27 cellular contexts compared by ENCODE assay signal in the genomic region with DNA sequence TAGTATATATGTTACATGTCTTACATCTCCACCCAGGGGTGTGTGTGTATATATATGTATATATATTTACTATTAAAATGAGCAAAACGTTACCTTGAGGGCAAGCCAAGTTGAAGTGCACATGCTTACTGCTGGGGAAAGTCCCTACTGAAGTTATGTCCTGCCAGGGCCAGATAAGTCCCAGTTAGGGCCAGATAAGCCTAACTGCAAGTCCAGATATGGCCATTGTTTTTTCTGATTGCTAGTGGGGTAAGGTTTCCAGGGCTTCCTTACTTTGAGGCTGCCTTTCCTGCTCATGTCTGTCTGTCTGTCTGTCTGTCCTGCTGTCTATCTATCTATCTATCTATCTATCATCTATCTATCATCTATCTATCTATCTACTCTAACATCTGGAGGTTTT.
"Had no signal": no experiment of that assay in that cellular context is flagged by ENCODE, and none has a peak within 500 bp of the region (broad histone marks: within the 10 kb centered on the region; RNA-seq: fewer than 3 reads in every experiment).

No MANE protein-coding gene starts in this region.

- H3K27me3 ChIP-seq: body of pancreas, gastrocnemius medialis, right atrium auricular region had no signal

- H3K4me3 ChIP-seq: body of pancreas, esophagus muscularis mucosa, gastrocnemius medialis, lung, right atrium auricular region, spleen, thoracic aorta had no signal

- H3K36me3 Mint-ChIP-seq: activated naive CD4-positive, alpha-beta T cell treated with anti-CD3 and anti-CD28 coated beads, Interleukin-2, amount 50 U/mL, for 24 hours; mesothelial cell of epicardium; natural killer cell; type B pancreatic cell had no signal

- H3K27ac ChIP-seq: body of pancreas, esophagus muscularis mucosa, gastrocnemius medialis, right atrium auricular region, spleen, thoracic aorta, VCaP had no signal

- H3K27ac Mint-ChIP-seq: activated CD8-positive, alpha-beta T cell treated with anti-CD3 and anti-CD28 coated beads, Interleukin-2, amount 10 ng/mL, durations not matched to agents 7 days and 5 days; activated naive CD4-positive, alpha-beta T cell treated with anti-CD3 and anti-CD28 coated beads, Interleukin-2, amount 50 U/mL, for 24 hours; activated T-helper 1 cell treated with anti-CD3 and anti-CD28 coated beads, Interleukin-12 subunit alpha, Interleukin-12 subunit beta, Interleukin-2, Interleukin-4 antibody, amounts not matched to agents 30 ng/mL and 10 ng/mL and 1 ng/mL, durations not matched to agents 14 hours and 24 hours and 36 hours; mesothelial cell of epicardium; natural killer cell; progenitor cell of endocrine pancreas; type B pancreatic cell had no signal

- H3K36me3 ChIP-seq: esophagus muscularis mucosa, gastrocnemius medialis, right atrium auricular region, spleen, thoracic aorta had no signal

- H3K9me3 ChIP-seq: body of pancreas, esophagus muscularis mucosa, gastrocnemius medialis, right atrium auricular region, spleen, thoracic aorta had no signal

- H3K27me3 Mint-ChIP-seq: activated naive CD4-positive, alpha-beta T cell treated with anti-CD3 and anti-CD28 coated beads, Interleukin-2, amount 50 U/mL, for 24 hours; progenitor cell of endocrine pancreas; type B pancreatic cell had no signal

- H3K4me1 Mint-ChIP-seq: activated naive CD4-positive, alpha-beta T cell treated with anti-CD3 and anti-CD28 coated beads, Interleukin-2, amount 50 U/mL, for 24 hours; natural killer cell had no signal

- DNase-seq: activated CD4-positive, alpha-beta T cell treated with anti-CD3 and anti-CD28 coated beads, Interleukin-2, amount 50 U/mL, for 1 hour; activated CD4-positive, CD25-positive, alpha-beta regulatory T cell treated with anti-CD3 and anti-CD28 coated beads, Interleukin-2, amount 50 U/mL, for 72 hours; activated CD8-positive, alpha-beta T cell treated with anti-CD3 and anti-CD28 coated beads, Interleukin-2, amount 10 ng/mL, durations not matched to agents 7 days and 5 days; activated gamma-delta T cell treated with Interleukin-2 at 50 U/mL for 16 hours; anterior cingulate cortex; body of pancreas; effector memory CD4-positive, alpha-beta T cell; gastrocnemius medialis; hypothalamus; natural killer cell; spleen; stimulated activated CD4-positive, alpha-beta T cell treated with anti-CD3 and anti-CD28 coated beads, Interleukin-4, amount 100 ng/mL, for 1 hour; stimulated activated naive CD4-positive, alpha-beta T cell; T-helper 1 cell; T-helper 9 cell had no signal

- H3K9me3 Mint-ChIP-seq: activated naive CD4-positive, alpha-beta T cell treated with anti-CD3 and anti-CD28 coated beads, Interleukin-2, amount 50 U/mL, for 24 hours; activated T-helper 1 cell treated with anti-CD3 and anti-CD28 coated beads, Interleukin-12 subunit alpha, Interleukin-12 subunit beta, Interleukin-2, Interleukin-4 antibody, amounts not matched to agents 30 ng/mL and 10 ng/mL and 1 ng/mL, durations not matched to agents 14 hours and 24 hours and 36 hours; natural killer cell; type B pancreatic cell had no signal

- H3K4me1 ChIP-seq: body of pancreas, esophagus muscularis mucosa, gastrocnemius medialis, right atrium auricular region had no signal

- ATAC-seq: activated CD8-positive, alpha-beta T cell treated with anti-CD3 and anti-CD28 coated beads, Interleukin-2, amount 10 ng/mL, durations not matched to agents 7 days and 5 days; body of pancreas; gastrocnemius medialis; left lobe of liver; natural killer cell had no signal

- H3K4me3 Mint-ChIP-seq: activated CD8-positive, alpha-beta T cell treated with anti-CD3 and anti-CD28 coated beads, Interleukin-2, amount 10 ng/mL, durations not matched to agents 7 days and 5 days; activated naive CD4-positive, alpha-beta T cell treated with anti-CD3 and anti-CD28 coated beads, Interleukin-2, amount 50 U/mL, for 24 hours; activated T-helper 1 cell treated with anti-CD3 and anti-CD28 coated beads, Interleukin-12 subunit alpha, Interleukin-12 subunit beta, Interleukin-2, Interleukin-4 antibody, amounts not matched to agents 30 ng/mL and 10 ng/mL and 1 ng/mL, durations not matched to agents 14 hours and 24 hours and 36 hours; mesothelial cell of epicardium; natural killer cell; type B pancreatic cell had no signal

- FAIRE-seq: keratinocyte had no signal
